In the genomic region with DNA sequence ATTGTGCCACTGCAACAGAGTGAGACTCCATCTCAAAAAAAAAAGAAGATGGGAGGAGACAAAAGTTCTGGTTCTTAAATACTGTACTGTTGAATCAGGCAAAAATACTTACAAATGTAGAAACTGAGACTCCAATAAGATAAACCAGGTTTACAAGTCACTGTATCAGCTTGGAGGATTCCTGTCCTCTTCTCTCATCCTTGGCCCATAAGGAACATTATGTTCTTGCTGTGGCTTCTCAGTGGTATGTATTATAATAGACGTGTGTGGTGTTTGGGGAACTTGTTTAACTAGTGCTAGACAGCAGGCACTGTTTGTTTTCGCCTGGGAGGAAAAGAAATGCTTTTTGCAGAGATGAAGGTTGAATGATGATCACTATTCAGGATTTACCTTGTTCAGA, we compare ENCODE assay signal across 7 cellular contexts. TPM values are rescaled to one million over a fixed set of nuclear protein-coding genes. Genes with fewer than 3 reads are reported as not detected.
DNase-seq lines count a peak whose midpoint lies in the region; ATAC-seq, FAIRE-seq and TF ChIP-seq lines count a peak whose summit lies in the region.
"Not testable (repeated sequence)": the region's sequence is repeated elsewhere in the genome, so short reads cannot be mapped to it uniquely, and the experiment has no call there.

No MANE protein-coding gene starts in this region.

- not testable (repeated sequence) for FAIRE-seq in pancreas (lab: Jason Lieb, UNC)

- H2BK15ac ChIP-seq in IMR-90 (ENCODE audit: low read depth, low read length): not testable (repeated sequence)

- H3K23ac ChIP-seq in IMR-90 (ENCODE audit: low read depth, low read length): not testable (repeated sequence)

- not testable (repeated sequence) for H3K27me3 ChIP-seq in IMR-90 (ENCODE audit: control insufficient read depth, insufficient read depth, low read length); right lobe of liver; pancreas; stomach

- not testable (repeated sequence) for H4K5ac ChIP-seq in IMR-90 (ENCODE audit: low read depth, low read length)

- not testable (repeated sequence) for H3K36me3 ChIP-seq in IMR-90 (ENCODE audit: control insufficient read depth, insufficient read depth, low read length); pancreas
- H3K36me3 ChIP-seq in right lobe of liver: peaks cover 0 to 24% (median 12%) of the 10 kb centered on the region in 4 donors
- H3K36me3 ChIP-seq in stomach: peaks cover 0 to 24% (median 11%) of the 10 kb centered on the region in 4 donors

- not testable (repeated sequence) for H2BK120ac ChIP-seq in IMR-90 (ENCODE audit: low read depth, low read length)

- H3K4me3 ChIP-seq in IMR-90 (ENCODE audit: insufficient read depth, low read depth, low read length); pancreas; stomach: not testable (repeated sequence)
- H3K4me3 ChIP-seq in right lobe of liver: peak overlapping the region in 2 of 3 donors; percentile 56 to 63

- H2BK5ac ChIP-seq in IMR-90 (ENCODE audit: low read depth, low read length, poor library complexity, severe bottlenecking): not testable (repeated sequence)

- not testable (repeated sequence) for H2AK5ac ChIP-seq in IMR-90 (ENCODE audit: low read depth, low read length)

- H4K91ac ChIP-seq in IMR-90 (ENCODE audit: insufficient read depth, low read depth, low read length): not testable (repeated sequence)

- CTCF ChIA-PET in IMR-90 (lab: Yijun Ruan, JAX): not testable (repeated sequence)

- H3K14ac ChIP-seq in IMR-90 (replicated peaks; ENCODE audit: low read depth, low read length): not testable (repeated sequence)

- not testable (repeated sequence) for TF ChIP-seq EP300 in stomach (IDR thresholded peaks at IDR 0.05)

- not testable (repeated sequence) for H2AFZ ChIP-seq in IMR-90 (replicated peaks; ENCODE audit: low read length, poor library complexity)

- not testable (repeated sequence) for BruUV-seq in IMR-90 (replicated peaks; lab: Mats Ljungman, UMichigan)

- not testable (repeated sequence) for TF ChIP-seq CTCF in IMR-90 (conservative IDR thresholded peaks at IDR 0.05; ENCODE audit: low read depth, low read length); right lobe of liver (IDR thresholded peaks at IDR 0.05); pancreas (IDR thresholded peaks at IDR 0.05); stomach (IDR thresholded peaks at IDR 0.05)

- H3K9me1 ChIP-seq in IMR-90 (ENCODE audit: insufficient read depth, low read length): not testable (repeated sequence)

- not testable (repeated sequence) for H3K27ac ChIP-seq in IMR-90 (ENCODE audit: insufficient read depth, low read length); right lobe of liver
- H3K27ac ChIP-seq in pancreas (peak overlapping the region in 2 of 4 donors; percentile 41 to 46), stomach (peak overlapping the region in 4 of 5 donors; percentile 20 to 70 (median 52))

- H2AK9ac ChIP-seq in IMR-90 (replicated peaks; ENCODE audit: low read depth, low read length, poor library complexity): not testable (repeated sequence)

- H3K79me1 ChIP-seq in IMR-90 (ENCODE audit: low read depth in 1 of 2, low read length in 2 of 2): peaks cover 17 to 69% of the 10 kb centered on the region in 2 experiments

- in situ Hi-C loops in IMR-90 (cut with MboI; ENCODE audit: low sequenced_read_pairs): not testable (repeated sequence)

- H3K9ac ChIP-seq in IMR-90 (ENCODE audit: low read depth, low read length): not testable (repeated sequence)

- H3K56ac ChIP-seq in IMR-90 (ENCODE audit: extremely low read depth, insufficient read depth, low read length): not testable (repeated sequence)

- H4K8ac ChIP-seq in IMR-90 (ENCODE audit: low read depth in 2 of 2, low read length in 2 of 2): not testable (repeated sequence)

- ATAC-seq in IMR-90 (ENCODE audit: low read depth) (peak; percentile 79), esophagus mucosa (peak; percentile 50), Right ventricle myocardium inferior (peak; percentile 26), pancreas (peak; percentile 8 to 54 (median 22))
- not testable (repeated sequence) for ATAC-seq in right lobe of liver

- peaks cover 81% of the 10 kb centered on the region for H4K20me1 ChIP-seq in IMR-90 (ENCODE audit: insufficient read depth, low read length)

- WGBS in IMR-90 (ENCODE audit: extremely low coverage in 2 of 2, insufficient read length in 1 of 2), 2 experiments: no CpG with 5 or more reads among the region's 2 CpGs
- WGBS in right lobe of liver (ENCODE audit: insufficient coverage, low coverage, low lambda C conversion rate, missing lambda C conversion rate): no CpG with 5 or more reads among the region's 2 CpGs
- 0 to 11% methylated on average over 1 of the region's 2 CpGs for WGBS in pancreas, 2 donors
- 13 to 48% (median 21%) methylated on average over 1 to 2 of the region's 2 CpGs; no CpG with 5 or more reads in 1 of the 5 donors for WGBS in stomach, 5 donors

- H3K4ac ChIP-seq in IMR-90 (ENCODE audit: low read depth, low read length): not testable (repeated sequence)

- not testable (repeated sequence) for H3K18ac ChIP-seq in IMR-90 (ENCODE audit: low read depth, low read length)

- dilution Hi-C loops in IMR-90 (cut with HindIII; ENCODE audit: low sequenced_read_pairs, unreplicated experiment): not testable (repeated sequence)

- H3K9me3 ChIP-seq in IMR-90 (ENCODE audit: control insufficient read depth, insufficient read depth, low read length); right lobe of liver; pancreas; stomach: not testable (repeated sequence)

- H2BK20ac ChIP-seq in IMR-90 (ENCODE audit: low read depth, low read length): not testable (repeated sequence)

- not testable (repeated sequence) for H3K4me2 ChIP-seq in IMR-90 (ENCODE audit: low read depth, low read length)

- intact Hi-C loops in IMR-90 (cut with micrococcal nuclease); Right ventricle myocardium inferior (cut with DNase I); right lobe of liver (cut with DNase I); pancreas (cut with DNase I); stomach (cut with DNase I; ENCODE audit: low total_unique reads): not testable (repeated sequence)

- not testable (repeated sequence) for H3K4me1 ChIP-seq in IMR-90 (ENCODE audit: control insufficient read depth, insufficient read depth, low read length)
- peaks cover 0 to 52% (median 23%) of the 10 kb centered on the region in 4 donors for H3K4me1 ChIP-seq in right lobe of liver
- H3K4me1 ChIP-seq in pancreas: peaks cover 44 to 57% (median 47%) of the 10 kb centered on the region in 3 donors
- H3K4me1 ChIP-seq in stomach: peaks cover 33 to 67% (median 38%) of the 10 kb centered on the region in 4 donors

- POLR2A ChIA-PET in IMR-90 (lab: Charles Lee; ENCODE audit: unreplicated experiment): not testable (repeated sequence)

- peak; percentile 52 for DNase-seq in IMR-90
- peak; percentile 70 for DNase-seq in amniotic epithelial cell (ENCODE audit: low read depth)
- not testable (repeated sequence) for DNase-seq in Right ventricle myocardium inferior (ENCODE audit: missing footprints); right lobe of liver; pancreas; stomach

- TF ChIP-seq POLR2A in IMR-90 (IDR thresholded peaks at IDR 0.05; ENCODE audit: low read depth, low read length); right lobe of liver (IDR thresholded peaks at IDR 0.05); stomach (IDR thresholded peaks at IDR 0.05): not testable (repeated sequence)

- not testable (repeated sequence) for TF ChIP-seq RAD21 in IMR-90 (IDR thresholded peaks at IDR 0.05; ENCODE audit: low read length)

RNA-seq across cellular contexts. Expression of a gene that starts 7.7 kb away (rescaled TPM):
- 107 and 117 TPM in 2 replicates for total RNA-seq in IMR-90 (2012; rRNA removed)
- 55.2 and 68.7 TPM in 2 replicates for polyA plus RNA-seq in IMR-90 (2012; rRNA removed)
- 28.4 and 31.5 TPM in 2 replicates for polyA plus RNA-seq in IMR-90 (2012; cell fraction: cytosol; rRNA removed)
- 64.2 and 200 TPM in 2 replicates for polyA plus RNA-seq in IMR-90 (2012; cell fraction: nucleus; rRNA removed; ENCODE audit: low replicate concordance)
- 54.5 TPM for total RNA-seq in esophagus mucosa
- 79.0 TPM for total RNA-seq in Right ventricle myocardium inferior
- 100 to 1,000 TPM in 4 of 6 experiments, 10 to 100 TPM in 2; 78.8 to 144 (median 111) TPM for total RNA-seq in right lobe of liver
- total RNA-seq in pancreas: 10 to 100 TPM; 63.9 to 82.8 (median 74.2) TPM
- polyA plus RNA-seq in pancreas: 10 to 100 TPM; 51.5 to 73.3 TPM
- 100 to 1,000 TPM in 2 of 5 donors, 10 to 100 TPM in 3; 70.6 to 126 (median 97.5) TPM for total RNA-seq in stomach
- 10 to 100 TPM; 35.1 to 62.8 (median 53.0) TPM for polyA plus RNA-seq in stomach

RNA-seq across cellular contexts. Expression of a gene that starts 45.3 kb away (rescaled TPM):
- total RNA-seq in IMR-90 (2012; rRNA removed): 8.1 and 10.3 TPM in 2 replicates
- 74.5 and 85.8 TPM in 2 replicates for polyA plus RNA-seq in IMR-90 (2012; rRNA removed)
- 19.5 and 34.3 TPM in 2 replicates for polyA plus RNA-seq in IMR-90 (2012; cell fraction: cytosol; rRNA removed)
- 380 and 593 TPM in 2 replicates for polyA plus RNA-seq in IMR-90 (2012; cell fraction: nucleus; rRNA removed; ENCODE audit: low replicate concordance)
- total RNA-seq in esophagus mucosa: 29.5 TPM
- total RNA-seq in Right ventricle myocardium inferior: 45.3 TPM
- total RNA-seq in right lobe of liver: 10 to 100 TPM; 14.0 to 48.3 (median 33.6) TPM
- total RNA-seq in pancreas: 10 to 100 TPM; 22.8 to 65.1 (median 35.1) TPM
- 100 to 1,000 TPM in 1 of 2 donors, 10 to 100 TPM in 1; 97.0 to 126 TPM for polyA plus RNA-seq in pancreas
- total RNA-seq in stomach: 100 to 1,000 TPM in 2 of 5 donors, 10 to 100 TPM in 3; 64.5 to 182 (median 78.8) TPM
- polyA plus RNA-seq in stomach: 100 to 1,000 TPM in 1 of 3 donors, 10 to 100 TPM in 2; 33.9 to 114 (median 43.1) TPM
